9 cellular contexts compared by ENCODE assay signal in the genomic region with DNA sequence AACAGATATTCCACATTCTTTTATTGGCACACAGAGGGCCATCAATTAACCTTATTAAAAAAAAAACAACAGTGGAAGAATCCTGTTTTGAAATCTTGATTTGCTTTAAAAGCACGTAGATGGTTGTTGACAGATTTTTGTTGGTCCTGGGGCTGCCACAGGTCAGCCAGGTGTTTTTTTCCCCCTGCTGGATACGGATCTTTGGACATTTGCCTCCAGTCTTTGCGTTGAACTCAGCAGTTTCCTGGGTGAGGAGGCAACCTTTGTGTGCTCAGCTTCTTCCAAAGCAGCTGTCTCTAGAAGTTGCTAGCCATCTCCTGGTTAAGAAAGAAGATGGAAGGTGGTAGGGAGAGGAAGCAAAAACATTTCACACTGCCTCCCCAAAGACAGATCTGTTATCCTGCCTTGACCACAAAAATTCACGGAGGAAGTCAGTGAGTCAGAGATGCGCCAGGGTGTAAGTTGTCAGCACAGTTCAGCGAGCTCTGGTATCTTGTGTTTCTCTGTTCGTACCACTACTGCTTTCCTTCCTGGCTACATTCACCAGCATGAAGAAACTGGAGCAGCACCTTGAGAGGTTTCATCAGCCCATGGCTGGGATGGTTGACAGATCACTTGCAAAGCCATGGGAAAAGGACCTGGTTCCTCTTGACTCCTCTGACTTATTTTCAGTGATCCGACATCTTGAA.
DNase-seq lines count a peak whose midpoint lies in the region; ATAC-seq and TF ChIP-seq lines count a peak whose summit lies in the region.
"Had no signal": no experiment of that assay in that cellular context is flagged by ENCODE, and none has a peak within 500 bp of the region (broad histone marks: within the 10 kb centered on the region; RNA-seq: fewer than 3 reads in every experiment).

No MANE protein-coding gene starts in this region.

- no peaks in the 10 kb centered on the region for H3K27me3 ChIP-seq in dorsolateral prefrontal cortex
- H3K27me3 ChIP-seq: cardiac muscle cell had no signal

- peak overlapping the region in 53 of 59 donors; percentile 2 to 84 (median 59) for H3K27ac ChIP-seq in dorsolateral prefrontal cortex
- H3K27ac ChIP-seq: cardiac muscle cell had no signal

- intact Hi-C loops in dorsolateral prefrontal cortex (cut with DNase I) = no loop called here

- no peak for TF ChIP-seq CTCF in dorsolateral prefrontal cortex (IDR thresholded peaks at IDR 0.05 in 54 of 56, conservative IDR thresholded peaks at IDR 0.05 in 2 of 56; ENCODE audit: low read depth in 1 of 56, partially characterized antibody in 56 of 56)

- DNase-seq in activated naive CD4-positive, alpha-beta T cell treated with Interleukin-2 at 50 U/mL for 16 hours = peak; percentile 46
- DNase-seq in activated naive CD4-positive, alpha-beta T cell (lab: John Stamatoyannopoulos, UW) = no peak
- DNase-seq in UCSD-AML1 (lab: John Stamatoyannopoulos, UW; ENCODE audit: unreplicated experiment) (peak; percentile 60), dorsolateral prefrontal cortex (peak in 1 of 10 donors; percentile 43), NCI-H146 treated with DMSO at 0.1 percent for 48 hours (lab: John Stamatoyannopoulos, UW; ENCODE audit: unreplicated experiment) (no peak), DMS114 treated with DMSO at 0.1 percent for 48 hours (lab: John Stamatoyannopoulos, UW; ENCODE audit: unreplicated experiment) (no peak)
- peak in 2 of 3 donors; percentile 9 to 21 for DNase-seq in stimulated activated CD4-positive, alpha-beta T cell treated with anti-CD3 and anti-CD28 coated beads, TNF-alpha, amount 100 ng/mL, for 1 hour (ENCODE audit: low read depth in 3 of 3, low spot score in 1 of 3)

- H3K4me3 ChIP-seq in dorsolateral prefrontal cortex = no peak overlapping the region
- H3K4me3 ChIP-seq: cardiac muscle cell had no signal

- peak; percentile 78 for ATAC-seq in HG03457 (IDR thresholded peaks at IDR 0.05; ENCODE audit: unreplicated experiment)

Comparison
In these comparisons a context has a peak if more than half of its experiments do, and no peak if none do; other contexts are left out.
1. DNase-seq: peak in activated naive CD4-positive, alpha-beta T cell treated with Interleukin-2 at 50 U/mL for 16 hours (single experiment), UCSD-AML1 (single experiment) and stimulated activated CD4-positive, alpha-beta T cell treated with anti-CD3 and anti-CD28 coated beads, TNF-alpha, amount 100 ng/mL, for 1 hour (2 of 3); none in activated naive CD4-positive, alpha-beta T cell (0 of 4), NCI-H146 treated with DMSO at 0.1 percent for 48 hours (single experiment) and DMS114 treated with DMSO at 0.1 percent for 48 hours (single experiment).